ENCODE assay signal across 8 cellular contexts in genomic region chr15:101276501-101277037, GRCh38. TPM values are rescaled to one million over a fixed set of nuclear protein-coding genes. Genes with fewer than 3 reads are reported as not detected.
DNase-seq lines count a peak whose midpoint lies in the region; ATAC-seq and TF ChIP-seq lines count a peak whose summit lies in the region.

No MANE protein-coding gene starts in this region.

- TF ChIP-seq CTCF in chondrocyte (IDR thresholded peaks at IDR 0.05): peak; percentile 75

- POLR2A ChIA-PET in activated CD4-positive, alpha-beta T cell treated with anti-CD3 and anti-CD28 coated beads, Interleukin-2, amount 10 ng/mL, durations not matched to agents 7 days and 5 days (lab: Charles Lee): no interaction called here

- no peaks in the 10 kb centered on the region for H3K27me3 Mint-ChIP-seq in activated CD4-positive, alpha-beta T cell treated with anti-CD3 and anti-CD28 coated beads, Interleukin-2, amount 10 ng/mL, durations not matched to agents 7 days and 5 days
- H3K27me3 Mint-ChIP-seq in chondrocyte (ENCODE audit: low read depth): no peaks in the 10 kb centered on the region

- CTCF ChIA-PET in activated CD4-positive, alpha-beta T cell treated with anti-CD3 and anti-CD28 coated beads, Interleukin-2, amount 10 ng/mL, durations not matched to agents 7 days and 5 days (lab: Charles Lee): interaction anchor here (0.7 to 3.1 kb wide), 4 partner anchors 9 to 44 kb away, joined by 3 to 14 read pairs (median 4); partner anchors contain the start of gene SNRPA1

- H3K4me3 Mint-ChIP-seq in activated CD4-positive, alpha-beta T cell treated with anti-CD3 and anti-CD28 coated beads, Interleukin-2, amount 10 ng/mL, durations not matched to agents 7 days and 5 days: peak overlapping the region; percentile 91
- peak overlapping the region; percentile 99 for H3K4me3 Mint-ChIP-seq in chondrocyte (ENCODE audit: unreplicated experiment)

- H3K4me1 Mint-ChIP-seq in activated CD4-positive, alpha-beta T cell treated with anti-CD3 and anti-CD28 coated beads, Interleukin-2, amount 10 ng/mL, durations not matched to agents 7 days and 5 days: peaks cover 29% of the 10 kb centered on the region
- peaks cover 18% of the 10 kb centered on the region for H3K4me1 Mint-ChIP-seq in chondrocyte (ENCODE audit: low read depth)

- peak; percentile 28 for ATAC-seq in HG02763 (IDR thresholded peaks at IDR 0.05; ENCODE audit: unreplicated experiment)

- no peaks in the 10 kb centered on the region for H3K27me3 ChIP-seq in mucosa of stomach (ENCODE audit: control insufficient read depth, insufficient read depth, low read length)

- DNase-seq in activated CD4-positive, alpha-beta T cell treated with anti-CD3 and anti-CD28 coated beads, Interleukin-2, amount 10 ng/mL, durations not matched to agents 7 days and 5 days: peak; percentile 22
- DNase-seq in activated CD4-positive, alpha-beta T cell treated with anti-CD3 and anti-CD28 coated beads, Interleukin-2, amount 50 U/mL, for 1 hour: no peak
- DNase-seq in OCI-M1 (lab: John Stamatoyannopoulos, UW) (peak; percentile 54), chondrocyte (ENCODE audit: low spot score) (no peak), DMS79 (lab: John Stamatoyannopoulos, UW) (no peak), DMS153 (lab: John Stamatoyannopoulos, UW) (no peak)

- H3K9me3 Mint-ChIP-seq in activated CD4-positive, alpha-beta T cell treated with anti-CD3 and anti-CD28 coated beads, Interleukin-2, amount 10 ng/mL, durations not matched to agents 7 days and 5 days: no peaks in the 10 kb centered on the region
- H3K9me3 Mint-ChIP-seq in chondrocyte (ENCODE audit: low read depth): no peaks in the 10 kb centered on the region

- no peaks in the 10 kb centered on the region for H3K9me3 ChIP-seq in mucosa of stomach (ENCODE audit: control insufficient read depth, low read length)

- peaks cover 51% of the 10 kb centered on the region for H3K36me3 Mint-ChIP-seq in activated CD4-positive, alpha-beta T cell treated with anti-CD3 and anti-CD28 coated beads, Interleukin-2, amount 10 ng/mL, durations not matched to agents 7 days and 5 days (ENCODE audit: low read depth)
- H3K36me3 Mint-ChIP-seq in chondrocyte (ENCODE audit: low read depth): peaks cover 32% of the 10 kb centered on the region

- peak overlapping the region; percentile 78 for H3K9ac ChIP-seq in mucosa of stomach (ENCODE audit: low read length)

- H3K4me3 ChIP-seq in mucosa of stomach (ENCODE audit: low read length): peak overlapping the region; percentile 52

- peaks cover 12% of the 10 kb centered on the region for H3K36me3 ChIP-seq in mucosa of stomach (ENCODE audit: control insufficient read depth, insufficient read depth, low read length)

- H3K27ac Mint-ChIP-seq in activated CD4-positive, alpha-beta T cell treated with anti-CD3 and anti-CD28 coated beads, Interleukin-2, amount 10 ng/mL, durations not matched to agents 7 days and 5 days: peak overlapping the region; percentile 93
- peak overlapping the region; percentile 99 for H3K27ac Mint-ChIP-seq in chondrocyte (ENCODE audit: unreplicated experiment)

- H3K4me1 ChIP-seq in mucosa of stomach (ENCODE audit: control insufficient read depth, insufficient read depth, low read length): peaks cover 5% of the 10 kb centered on the region

RNA-seq across cellular contexts. Expression of gene SELENOS, which starts 0.7 kb away (rescaled TPM):
- total RNA-seq in activated CD4-positive, alpha-beta T cell treated with anti-CD3 and anti-CD28 coated beads, Interleukin-2, amount 10 ng/mL, durations not matched to agents 7 days and 5 days: 10 to 100 TPM; 29.1 to 29.7 TPM
- 68.0 to 87.8 TPM (median 84.8 TPM) in 3 replicates for total RNA-seq in chondrocyte

RNA-seq across cellular contexts. Expression of gene SNRPA1, which starts 18.5 kb away (rescaled TPM):
- 100 to 1,000 TPM in 1 of 2 experiments, 10 to 100 TPM in 1; 92.8 to 109 TPM for total RNA-seq in activated CD4-positive, alpha-beta T cell treated with anti-CD3 and anti-CD28 coated beads, Interleukin-2, amount 10 ng/mL, durations not matched to agents 7 days and 5 days
- total RNA-seq in chondrocyte: 35.5 to 68.0 TPM (median 35.7 TPM) in 3 replicates

RNA-seq across cellular contexts. Expression of gene CHSY1, which starts 24.7 kb away (rescaled TPM):
- 10 to 100 TPM; 32.5 to 39.6 TPM for total RNA-seq in activated CD4-positive, alpha-beta T cell treated with anti-CD3 and anti-CD28 coated beads, Interleukin-2, amount 10 ng/mL, durations not matched to agents 7 days and 5 days
- 41.2 to 60.9 TPM (median 58.5 TPM) in 3 replicates for total RNA-seq in chondrocyte

Comparison
In these comparisons a context has a peak if more than half of its experiments do, and no peak if none do; other contexts are left out.
1. DNase-seq: peak in activated CD4-positive, alpha-beta T cell treated with anti-CD3 and anti-CD28 coated beads, Interleukin-2, amount 10 ng/mL, durations not matched to agents 7 days and 5 days (single experiment) and OCI-M1 (single experiment); none in activated CD4-positive, alpha-beta T cell treated with anti-CD3 and anti-CD28 coated beads, Interleukin-2, amount 50 U/mL, for 1 hour (single experiment), chondrocyte (single experiment), DMS79 (single experiment) and DMS153 (single experiment).